ENCODE assay signal across 1 cellular context in genomic region chr1:92957020-92957734, GRCh38.
TF ChIP-seq lines count a peak whose summit lies in the region.

No MANE protein-coding gene starts in this region.

TF ChIP-seq in K562, 482 proteins besides CTCF, POLR2A, EP300 and RAD21 (continued from another document and continues in another):
- TF ChIP-seq ZBTB9 (CRISPR knock-in tag; IDR thresholded peaks at IDR 0.05), result no peak
- TF ChIP-seq PRDM10 (IDR thresholded peaks at IDR 0.05; ENCODE audit: partially characterized antibody), result peak; percentile 69
- no peak for TF ChIP-seq BRD4 (IDR thresholded peaks at IDR 0.05)
- no peak for TF ChIP-seq ZNF41 (CRISPR knock-in tag; conservative IDR thresholded peaks at IDR 0.05)
- peak; percentile 64; the same call in 1 of the 2 replicates for TF ChIP-seq JUND (IDR thresholded peaks at IDR 0.05; ENCODE audit: borderline replicate concordance, low read depth, low read length)
- peak; percentile 39; the same call in 1 of the 3 replicates for TF ChIP-seq JUND (tag; IDR thresholded peaks at IDR 0.05; ENCODE audit: borderline replicate concordance, low read depth, low read length)
- peak; percentile 31; the same call in 1 of the 2 replicates for TF ChIP-seq BCOR (IDR thresholded peaks at IDR 0.05)
- TF ChIP-seq ZNF780A (CRISPR knock-in tag; IDR thresholded peaks at IDR 0.05), result no peak
- TF ChIP-seq HES1 (IDR thresholded peaks at IDR 0.05; ENCODE audit: low read depth), result peak; percentile 64
- TF ChIP-seq ZFP36 (IDR thresholded peaks at IDR 0.05; ENCODE audit: low read depth, low read length, partially characterized antibody), result no peak
- TF ChIP-seq ZKSCAN8 (CRISPR knock-in tag; IDR thresholded peaks at IDR 0.05), result peak; percentile 91
- TF ChIP-seq PHTF2 (CRISPR knock-in tag; IDR thresholded peaks at IDR 0.05), result no peak
- peak; percentile 61 to 90; a peak in 3 of 4 replicates for TF ChIP-seq RCOR1 (IDR thresholded peaks at IDR 0.05; ENCODE audit: borderline replicate concordance in 1 of 2, low read depth in 2 of 2, low read length in 2 of 2)
- no peak for TF ChIP-seq ZBTB43 (CRISPR knock-in tag; IDR thresholded peaks at IDR 0.05)
- TF ChIP-seq L3MBTL2 (IDR thresholded peaks at IDR 0.05), result peak; percentile 91
- no peak for TF ChIP-seq ZBTB26 (CRISPR knock-in tag; IDR thresholded peaks at IDR 0.05)
- TF ChIP-seq ZNF197 (CRISPR knock-in tag; IDR thresholded peaks at IDR 0.05; ENCODE audit: low read depth), result 0 out of 2 replicates have a peak, but pooled peaks have one; percentile 40
- no peak for TF ChIP-seq MAFK (IDR thresholded peaks at IDR 0.05; ENCODE audit: low read length)
- peak; percentile 89 for TF ChIP-seq ZNF395 (CRISPR knock-in tag; IDR thresholded peaks at IDR 0.05)
- TF ChIP-seq BACH1 (tag; IDR thresholded peaks at IDR 0.05), result no peak
- peak; percentile 45; the same call in 1 of the 2 replicates for TF ChIP-seq CXXC5 (CRISPR knock-in tag; IDR thresholded peaks at IDR 0.05)
- peak; percentile 97 for TF ChIP-seq CBFA2T2 (conservative IDR thresholded peaks at IDR 0.05)
- TF ChIP-seq TAF15 (IDR thresholded peaks at IDR 0.05; ENCODE audit: low read depth, low read length), result no peak
- peak; percentile 92 for TF ChIP-seq SMARCA4 (IDR thresholded peaks at IDR 0.05)
- no peak for TF ChIP-seq HEY1 (CRISPR knock-in tag; IDR thresholded peaks at IDR 0.05; ENCODE audit: borderline replicate concordance)
- TF ChIP-seq PTRF (tag; IDR thresholded peaks at IDR 0.05), result no peak
- no peak for TF ChIP-seq YY1 (IDR thresholded peaks at IDR 0.05; ENCODE audit: borderline replicate concordance in 1 of 3, control insufficient read depth in 1 of 3, extremely low read depth in 1 of 3, insufficient read depth in 3 of 3, insufficient read length in 1 of 3, insufficient replicate concordance in 2 of 3, low read depth in 1 of 3, low read length in 2 of 3)
- TF ChIP-seq MTA1 (IDR thresholded peaks at IDR 0.05; ENCODE audit: borderline replicate concordance), result no peak
- peak; percentile 97 for TF ChIP-seq SOX6 (IDR thresholded peaks at IDR 0.05)
- TF ChIP-seq FOXP4 (CRISPR knock-in tag; IDR thresholded peaks at IDR 0.05; ENCODE audit: borderline replicate concordance), result no peak
- peak; percentile 71 for TF ChIP-seq MEIS2 (IDR thresholded peaks at IDR 0.05; ENCODE audit: partially characterized antibody)
- TF ChIP-seq ZNF449 (CRISPR knock-in tag; IDR thresholded peaks at IDR 0.05), result no peak
- no peak for TF ChIP-seq ZNF217 (CRISPR knock-in tag; IDR thresholded peaks at IDR 0.05)
- TF ChIP-seq ZNF212 (CRISPR knock-in tag; IDR thresholded peaks at IDR 0.05), result no peak
- no peak for TF ChIP-seq PREB (CRISPR knock-in tag; IDR thresholded peaks at IDR 0.05)
- 0 out of 2 replicates have a peak, but pooled peaks have one; percentile 8 for TF ChIP-seq EGR1 (conservative IDR thresholded peaks at IDR 0.05)
- no peak for TF ChIP-seq E4F1 (CRISPR knock-in tag; IDR thresholded peaks at IDR 0.05; ENCODE audit: borderline replicate concordance)
- no peak for TF ChIP-seq FOXJ3 (CRISPR knock-in tag; IDR thresholded peaks at IDR 0.05)
- no peak for TF ChIP-seq THRB (CRISPR knock-in tag; conservative IDR thresholded peaks at IDR 0.05)
- peak; percentile 98 for TF ChIP-seq CBFA2T3 (IDR thresholded peaks at IDR 0.05)
- peak; percentile 46 for TF ChIP-seq ZNF384 (IDR thresholded peaks at IDR 0.05; ENCODE audit: low read depth, low read length)
- peak; percentile 47 for TF ChIP-seq NFE2 (IDR thresholded peaks at IDR 0.05; ENCODE audit: low read depth)
- TF ChIP-seq PHB2 (IDR thresholded peaks at IDR 0.05; ENCODE audit: low read depth), result peak; percentile 72
- no peak for TF ChIP-seq HDGF (IDR thresholded peaks at IDR 0.05)
